Comparison of ENCODE assay signal across 9 cellular contexts in the genomic region with DNA sequence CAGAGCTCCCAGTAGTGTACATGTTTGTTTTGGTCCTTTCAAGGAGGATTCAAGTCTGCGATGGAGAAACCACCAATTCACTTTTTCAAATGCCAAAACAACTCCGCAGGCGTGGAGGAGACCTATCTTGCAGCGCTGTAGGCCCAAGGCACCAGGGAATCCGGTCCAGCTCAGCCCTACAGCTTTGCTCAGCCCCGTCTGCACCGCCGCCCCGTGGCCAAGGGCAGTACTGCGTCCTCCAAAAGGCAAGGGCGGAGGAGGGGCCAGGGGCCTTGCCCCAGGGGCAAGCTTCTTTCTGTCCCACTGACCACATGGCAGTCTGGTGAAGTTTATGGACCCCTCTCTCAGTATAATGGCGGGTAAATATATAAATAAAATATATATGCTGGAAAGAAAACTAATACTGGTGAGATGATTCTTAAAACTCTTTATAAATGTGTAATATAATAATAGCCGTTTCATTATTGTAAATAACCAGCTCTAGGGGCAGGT. TPM values are rescaled to one million over a fixed set of nuclear protein-coding genes. Genes with fewer than 3 reads are reported as not detected.
DNase-seq lines count a peak whose midpoint lies in the region; ATAC-seq, FAIRE-seq and TF ChIP-seq lines count a peak whose summit lies in the region.
"Had no signal": no experiment of that assay in that cellular context is flagged by ENCODE, and none has a peak within 500 bp of the region (broad histone marks: within the 10 kb centered on the region; RNA-seq: fewer than 3 reads in every experiment).

No MANE protein-coding gene starts in this region.

- no peaks in the 10 kb centered on the region for H3K4me1 Mint-ChIP-seq in activated T-cell treated with anti-CD3 and anti-CD28 coated beads, Interleukin-2, amount 50 U/mL, for 24 hours (ENCODE audit: low read depth)
- H3K4me1 Mint-ChIP-seq in natural killer cell: peaks cover 0 to 7% of the 10 kb centered on the region in 2 donors
- H3K4me1 Mint-ChIP-seq in stimulated activated naive B cell treated with anti-CD40 and anti-IgM and Interleukin-4, amounts not matched to agents 10 μg/mL and 1 μg/mL and 100 μg/mL, for 72 hours: peaks cover 2 to 8% of the 10 kb centered on the region in 2 donors

- FAIRE-seq in D721Med (lab: Jason Lieb, UNC): no peak
- FAIRE-seq: colon had no signal

- TF ChIP-seq CTCF in D721Med (IDR thresholded peaks at IDR 0.05; ENCODE audit: insufficient read depth, missing control alignments): peak; percentile 99
- peak; percentile 95 for TF ChIP-seq CTCF in natural killer cell (IDR thresholded peaks at IDR 0.05)

- ATAC-seq in natural killer cell (peak; percentile 94 to 100 (median 100)), GM18505 (IDR thresholded peaks at IDR 0.05; ENCODE audit: unreplicated experiment) (no peak)
- ATAC-seq in stimulated activated naive B cell treated with anti-CD40 and anti-IgM and Interleukin-4, amounts not matched to agents 10 μg/mL and 1 μg/mL and 100 μg/mL, for 72 hours (replicated peaks): peak; percentile 96 to 97

- H3K9me3 Mint-ChIP-seq in activated T-cell treated with anti-CD3 and anti-CD28 coated beads, Interleukin-2, amount 50 U/mL, for 24 hours: no peaks in the 10 kb centered on the region
- H3K9me3 Mint-ChIP-seq in natural killer cell: peaks cover 0 to 2% of the 10 kb centered on the region in 2 donors
- H3K9me3 Mint-ChIP-seq in stimulated activated naive B cell treated with anti-CD40 and anti-IgM and Interleukin-4, amounts not matched to agents 10 μg/mL and 1 μg/mL and 100 μg/mL, for 72 hours: peaks cover 2 to 4% of the 10 kb centered on the region in 2 donors

- no peaks in the 10 kb centered on the region for H3K36me3 Mint-ChIP-seq in activated T-cell treated with anti-CD3 and anti-CD28 coated beads, Interleukin-2, amount 50 U/mL, for 24 hours (ENCODE audit: low read depth)
- no peaks in the 10 kb centered on the region for H3K36me3 Mint-ChIP-seq in natural killer cell
- no peaks in the 10 kb centered on the region for H3K36me3 Mint-ChIP-seq in stimulated activated naive B cell treated with anti-CD40 and anti-IgM and Interleukin-4, amounts not matched to agents 10 μg/mL and 1 μg/mL and 100 μg/mL, for 72 hours

- peaks cover 31% of the 10 kb centered on the region for H3K27me3 Mint-ChIP-seq in activated T-cell treated with anti-CD3 and anti-CD28 coated beads, Interleukin-2, amount 50 U/mL, for 24 hours
- H3K27me3 Mint-ChIP-seq in natural killer cell (ENCODE audit: low read depth in 2 of 2): peaks cover 6 to 12% of the 10 kb centered on the region in 2 donors
- H3K27me3 Mint-ChIP-seq in stimulated activated naive B cell treated with anti-CD40 and anti-IgM and Interleukin-4, amounts not matched to agents 10 μg/mL and 1 μg/mL and 100 μg/mL, for 72 hours: peaks cover 39 to 42% of the 10 kb centered on the region in 2 donors

- no peak overlapping the region for H3K27ac Mint-ChIP-seq in activated T-cell treated with anti-CD3 and anti-CD28 coated beads, Interleukin-2, amount 50 U/mL, for 24 hours
- H3K27ac Mint-ChIP-seq in natural killer cell: no peak overlapping the region
- H3K27ac Mint-ChIP-seq in stimulated activated naive B cell treated with anti-CD40 and anti-IgM and Interleukin-4, amounts not matched to agents 10 μg/mL and 1 μg/mL and 100 μg/mL, for 72 hours: no peak overlapping the region

- peak; percentile 86 for DNase-seq in D721Med (ENCODE audit: insufficient read length, low spot score)
- peak; percentile 7 for DNase-seq in HS-27A (ENCODE audit: low read depth)
- DNase-seq in OCI-M2 (lab: John Stamatoyannopoulos, UW; ENCODE audit: unreplicated experiment): peak; percentile 18
- DNase-seq in activated T-cell treated with anti-CD3 and anti-CD28 coated beads, Interleukin-2, amount 50 U/mL, for 24 hours: peak; percentile 87
- peak; percentile 73 for DNase-seq in fibroblast of gingiva (ENCODE audit: low read depth)
- DNase-seq in natural killer cell: peak; percentile 68
- peak; percentile 67 for DNase-seq in stimulated activated naive B cell treated with anti-CD40 and anti-IgM and Interleukin-4, amounts not matched to agents 10 μg/mL and 1 μg/mL and 100 μg/mL, for 72 hours

- no peak for TF ChIP-seq POLR2A in GM18505 (IDR thresholded peaks at IDR 0.05; ENCODE audit: borderline replicate concordance, extremely low read depth, insufficient read depth, insufficient read length)

- intact Hi-C loops in natural killer cell (cut with micrococcal nuclease): loop anchor here (1.0 kb wide), 1 partner anchor 152 kb away; no protein-coding TSS in a partner anchor

- H3K4me3 Mint-ChIP-seq in activated T-cell treated with anti-CD3 and anti-CD28 coated beads, Interleukin-2, amount 50 U/mL, for 24 hours: no peak overlapping the region
- no peak overlapping the region for H3K4me3 Mint-ChIP-seq in natural killer cell
- no peak overlapping the region for H3K4me3 Mint-ChIP-seq in stimulated activated naive B cell treated with anti-CD40 and anti-IgM and Interleukin-4, amounts not matched to agents 10 μg/mL and 1 μg/mL and 100 μg/mL, for 72 hours

RNA-seq across cellular contexts. Expression of gene CD300LG, which starts 0.7 kb away (rescaled TPM):
- not detected for total RNA-seq in natural killer cell

RNA-seq across cellular contexts. Expression of gene MPP3, which starts 13.3 kb away (rescaled TPM):
- not detected for total RNA-seq in natural killer cell

Comparison
In these comparisons a context has a peak if more than half of its experiments do, and no peak if none do; other contexts are left out.
1. DNase-seq: peak in every context shown above with its lines; median percentile 87 in activated T-cell treated with anti-CD3 and anti-CD28 coated beads, Interleukin-2, amount 50 U/mL, for 24 hours; 86 in D721Med; 73 in fibroblast of gingiva; 68 in natural killer cell; 67 in stimulated activated naive B cell treated with anti-CD40 and anti-IgM and Interleukin-4, amounts not matched to agents 10 μg/mL and 1 μg/mL and 100 μg/mL, for 72 hours; 18 in OCI-M2; 7 in HS-27A.